9 cellular contexts compared by ENCODE assay signal in genomic region chr2:174325932-174326879, GRCh38. TPM values are rescaled to one million over a fixed set of nuclear protein-coding genes. Genes with fewer than 3 reads are reported as not detected.
DNase-seq lines count a peak whose midpoint lies in the region; ATAC-seq and TF ChIP-seq lines count a peak whose summit lies in the region.
"Had no signal": no experiment of that assay in that cellular context is flagged by ENCODE, and none has a peak within 500 bp of the region (broad histone marks: within the 10 kb centered on the region; RNA-seq: fewer than 3 reads in every experiment).

No MANE protein-coding gene starts in this region.

- H3K36me3 ChIP-seq in BLaER1 = no peaks in the 10 kb centered on the region
- H3K36me3 ChIP-seq in cardiac muscle cell = no peaks in the 10 kb centered on the region
- H3K36me3 ChIP-seq in rectal smooth muscle tissue (ENCODE audit: control insufficient read depth, insufficient read depth, low read length) = no peaks in the 10 kb centered on the region
- H3K36me3 ChIP-seq in BE2C = no peaks in the 10 kb centered on the region

- no peak overlapping the region for H3K27ac Mint-ChIP-seq in HFFc6

- H3K27me3 ChIP-seq in BLaER1 (peaks cover 81% of the 10 kb centered on the region), cardiac muscle cell (peaks cover 87% of the 10 kb centered on the region), rectal smooth muscle tissue (ENCODE audit: control insufficient read depth, insufficient read depth, low read length) (peaks cover 46% of the 10 kb centered on the region), BE2C (peaks cover 61% of the 10 kb centered on the region)

- peak overlapping the region; percentile 65 for H3K4me2 ChIP-seq in BLaER1

- TF ChIP-seq CTCF in HFFc6 (IDR thresholded peaks at IDR 0.05) (no peak), cardiac muscle cell (IDR thresholded peaks at IDR 0.05; ENCODE audit: low read depth, low read length) (no peak), BE2C (IDR thresholded peaks at IDR 0.05; ENCODE audit: low read depth, low read length) (no peak)

- H3K4me3 ChIP-seq in BLaER1 (peak overlapping the region; percentile 54), cardiac muscle cell (peak overlapping the region; percentile 33), rectal smooth muscle tissue (ENCODE audit: low read length) (peak overlapping the region; percentile 62), BE2C (ENCODE audit: low read depth, low read length) (no peak overlapping the region; the same call in 1 of the 2 replicates)

- H3K36me3 Mint-ChIP-seq in HFFc6 (ENCODE audit: low read depth) = no peaks in the 10 kb centered on the region

- H3K9ac ChIP-seq in BLaER1 (no peak overlapping the region), rectal smooth muscle tissue (ENCODE audit: low read length) (no peak overlapping the region)

- H3K4me1 Mint-ChIP-seq in HFFc6 (ENCODE audit: low read depth) = peaks cover 16% of the 10 kb centered on the region; the same call in 1 of the 2 replicates

- H3K4me1 ChIP-seq in BLaER1 = peaks cover 10% of the 10 kb centered on the region
- H3K4me1 ChIP-seq in cardiac muscle cell (ENCODE audit: low read depth) = no peaks in the 10 kb centered on the region
- H3K4me1 ChIP-seq in rectal smooth muscle tissue (ENCODE audit: control insufficient read depth, insufficient read depth, low read length) = peaks cover 3% of the 10 kb centered on the region
- H3K4me1 ChIP-seq in BE2C = no peaks in the 10 kb centered on the region

- H3K27me3 Mint-ChIP-seq in HFFc6 (ENCODE audit: insufficient read depth) = peaks cover 55% of the 10 kb centered on the region

- peaks cover 60% of the 10 kb centered on the region for H4K20me1 ChIP-seq in BLaER1

- peak overlapping the region; percentile 82 for H3K4me3 Mint-ChIP-seq in HFFc6

- peaks cover 7% of the 10 kb centered on the region; the same call in 1 of the 2 replicates for H3K9me3 Mint-ChIP-seq in HFFc6

- peaks cover 29% of the 10 kb centered on the region for H3K9me3 ChIP-seq in BLaER1
- no peaks in the 10 kb centered on the region for H3K9me3 ChIP-seq in cardiac muscle cell (ENCODE audit: low read depth)
- no peaks in the 10 kb centered on the region for H3K9me3 ChIP-seq in BE2C

- H3K27ac ChIP-seq in BLaER1 = no peak overlapping the region
- no peak overlapping the region for H3K27ac ChIP-seq in cardiac muscle cell
- H3K27ac ChIP-seq in rectal smooth muscle tissue (ENCODE audit: low read depth, low read length) = no peak overlapping the region

- no peak for DNase-seq in HFFc6
- DNase-seq in activated CD8-positive, alpha-beta memory T cell treated with anti-CD3 and anti-CD28 coated beads, Interleukin-2, amount 50 U/mL, for 4 hours = peak; percentile 39
- peak in 1 of 2 donors; percentile 61 for DNase-seq in cardiac muscle cell (ENCODE audit: low read depth in 1 of 2, low spot score in 1 of 2)
- no peak for DNase-seq in LoVo (ENCODE audit: low spot score)
- DNase-seq in BE2C = no peak

- ATAC-seq in GM18517 (IDR thresholded peaks at IDR 0.05; ENCODE audit: unreplicated experiment) = no peak

RNA-seq across cellular contexts. Expression of gene SP9, which starts 8.5 kb away (rescaled TPM):
- total RNA-seq in HFFc6 (2021; fragmentation: NEBNext Ultra II Directional; extraction: Animal tissue kit (Norgen Biotek cat#: 25700)) = not detected
- not detected in 2 replicates for total RNA-seq in cardiac muscle cell
- not detected in 2 replicates for polyA plus RNA-seq in cardiac muscle cell
- polyA plus RNA-seq in BE2C (2012; ENCODE audit: insufficient read depth, insufficient read length, low read depth) = not detected
- total RNA-seq: liver had no signal
- polyA plus RNA-seq: liver had no signal
